Comparison of ENCODE assay signal across 1 cellular context in the genomic region with DNA sequence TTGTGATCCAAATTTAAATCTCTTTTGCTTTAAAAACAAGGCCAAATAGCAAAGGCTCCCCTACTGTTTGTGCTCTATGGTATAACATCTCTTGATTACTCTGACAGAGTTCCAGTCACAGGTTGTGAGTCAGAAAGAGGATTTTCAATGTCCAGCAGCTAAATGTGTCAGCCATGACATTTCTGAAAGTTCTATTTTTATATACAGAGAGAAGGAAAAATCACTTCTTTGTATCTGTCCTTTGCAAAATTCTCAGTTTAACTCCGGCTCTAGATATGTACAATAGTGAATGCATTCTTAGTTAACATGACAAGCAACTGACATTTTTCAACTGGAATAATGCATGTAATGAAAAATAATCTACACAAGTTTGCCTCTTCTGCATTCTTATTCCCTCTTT.
TF ChIP-seq lines count a peak whose summit lies in the region.

No MANE protein-coding gene starts in this region.

TF ChIP-seq in neural cell, 6 proteins besides CTCF, POLR2A, EP300 and RAD21 (continued from another document):
- TF ChIP-seq, protein P1, sequence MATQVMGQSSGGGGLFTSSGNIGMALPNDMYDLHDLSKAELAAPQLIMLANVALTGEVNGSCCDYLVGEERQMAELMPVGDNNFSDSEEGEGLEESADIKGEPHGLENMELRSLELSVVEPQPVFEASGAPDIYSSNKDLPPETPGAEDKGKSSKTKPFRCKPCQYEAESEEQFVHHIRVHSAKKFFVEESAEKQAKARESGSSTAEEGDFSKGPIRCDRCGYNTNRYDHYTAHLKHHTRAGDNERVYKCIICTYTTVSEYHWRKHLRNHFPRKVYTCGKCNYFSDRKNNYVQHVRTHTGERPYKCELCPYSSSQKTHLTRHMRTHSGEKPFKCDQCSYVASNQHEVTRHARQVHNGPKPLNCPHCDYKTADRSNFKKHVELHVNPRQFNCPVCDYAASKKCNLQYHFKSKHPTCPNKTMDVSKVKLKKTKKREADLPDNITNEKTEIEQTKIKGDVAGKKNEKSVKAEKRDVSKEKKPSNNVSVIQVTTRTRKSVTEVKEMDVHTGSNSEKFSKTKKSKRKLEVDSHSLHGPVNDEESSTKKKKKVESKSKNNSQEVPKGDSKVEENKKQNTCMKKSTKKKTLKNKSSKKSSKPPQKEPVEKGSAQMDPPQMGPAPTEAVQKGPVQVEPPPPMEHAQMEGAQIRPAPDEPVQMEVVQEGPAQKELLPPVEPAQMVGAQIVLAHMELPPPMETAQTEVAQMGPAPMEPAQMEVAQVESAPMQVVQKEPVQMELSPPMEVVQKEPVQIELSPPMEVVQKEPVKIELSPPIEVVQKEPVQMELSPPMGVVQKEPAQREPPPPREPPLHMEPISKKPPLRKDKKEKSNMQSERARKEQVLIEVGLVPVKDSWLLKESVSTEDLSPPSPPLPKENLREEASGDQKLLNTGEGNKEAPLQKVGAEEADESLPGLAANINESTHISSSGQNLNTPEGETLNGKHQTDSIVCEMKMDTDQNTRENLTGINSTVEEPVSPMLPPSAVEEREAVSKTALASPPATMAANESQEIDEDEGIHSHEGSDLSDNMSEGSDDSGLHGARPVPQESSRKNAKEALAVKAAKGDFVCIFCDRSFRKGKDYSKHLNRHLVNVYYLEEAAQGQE (IDR thresholded peaks at IDR 0.05; ENCODE audit: borderline replicate concordance): no peak
- TF ChIP-seq MXI1 (conservative IDR thresholded peaks at IDR 0.05; ENCODE audit: poor library complexity, severe bottlenecking) (no peak), TAF1 (IDR thresholded peaks at IDR 0.05; ENCODE audit: low read depth) (no peak), POLR2AphosphoS5 (IDR thresholded peaks at IDR 0.05) (no peak), EZH2 (IDR thresholded peaks at IDR 0.05; ENCODE audit: borderline replicate concordance, insufficient read depth, low read length, poor library complexity, severe bottlenecking) (no peak)
